ENCODE assay signal across 2 cellular contexts in genomic region chr5:139758510-139759036, GRCh38.
TF ChIP-seq lines count a peak whose summit lies in the region.

No MANE protein-coding gene starts in this region.

TF ChIP-seq in Ishikawa, 13 proteins besides CTCF, POLR2A, EP300 and RAD21:
- TF ChIP-seq CEBPB (IDR thresholded peaks at IDR 0.05) (no peak), EGR1 (IDR thresholded peaks at IDR 0.05) (no peak), ZBTB7A (IDR thresholded peaks at IDR 0.05; ENCODE audit: low read depth) (no peak), CREB1 (IDR thresholded peaks at IDR 0.05; ENCODE audit: low read depth) (no peak), NFIC (IDR thresholded peaks at IDR 0.05) (no peak), FOXM1 (IDR thresholded peaks at IDR 0.05; ENCODE audit: borderline replicate concordance, low read depth) (no peak), YY1 (IDR thresholded peaks at IDR 0.05; ENCODE audit: low read depth) (no peak), TCF12 (IDR thresholded peaks at IDR 0.05; ENCODE audit: low read depth) (0 out of 2 replicates have a peak, but pooled peaks have one; percentile 14), USF1 (IDR thresholded peaks at IDR 0.05) (peak; percentile 64), TEAD4 (IDR thresholded peaks at IDR 0.05) (0 out of 2 replicates have a peak, but pooled peaks have one; percentile 0)
- TF ChIP-seq, protein P1, sequence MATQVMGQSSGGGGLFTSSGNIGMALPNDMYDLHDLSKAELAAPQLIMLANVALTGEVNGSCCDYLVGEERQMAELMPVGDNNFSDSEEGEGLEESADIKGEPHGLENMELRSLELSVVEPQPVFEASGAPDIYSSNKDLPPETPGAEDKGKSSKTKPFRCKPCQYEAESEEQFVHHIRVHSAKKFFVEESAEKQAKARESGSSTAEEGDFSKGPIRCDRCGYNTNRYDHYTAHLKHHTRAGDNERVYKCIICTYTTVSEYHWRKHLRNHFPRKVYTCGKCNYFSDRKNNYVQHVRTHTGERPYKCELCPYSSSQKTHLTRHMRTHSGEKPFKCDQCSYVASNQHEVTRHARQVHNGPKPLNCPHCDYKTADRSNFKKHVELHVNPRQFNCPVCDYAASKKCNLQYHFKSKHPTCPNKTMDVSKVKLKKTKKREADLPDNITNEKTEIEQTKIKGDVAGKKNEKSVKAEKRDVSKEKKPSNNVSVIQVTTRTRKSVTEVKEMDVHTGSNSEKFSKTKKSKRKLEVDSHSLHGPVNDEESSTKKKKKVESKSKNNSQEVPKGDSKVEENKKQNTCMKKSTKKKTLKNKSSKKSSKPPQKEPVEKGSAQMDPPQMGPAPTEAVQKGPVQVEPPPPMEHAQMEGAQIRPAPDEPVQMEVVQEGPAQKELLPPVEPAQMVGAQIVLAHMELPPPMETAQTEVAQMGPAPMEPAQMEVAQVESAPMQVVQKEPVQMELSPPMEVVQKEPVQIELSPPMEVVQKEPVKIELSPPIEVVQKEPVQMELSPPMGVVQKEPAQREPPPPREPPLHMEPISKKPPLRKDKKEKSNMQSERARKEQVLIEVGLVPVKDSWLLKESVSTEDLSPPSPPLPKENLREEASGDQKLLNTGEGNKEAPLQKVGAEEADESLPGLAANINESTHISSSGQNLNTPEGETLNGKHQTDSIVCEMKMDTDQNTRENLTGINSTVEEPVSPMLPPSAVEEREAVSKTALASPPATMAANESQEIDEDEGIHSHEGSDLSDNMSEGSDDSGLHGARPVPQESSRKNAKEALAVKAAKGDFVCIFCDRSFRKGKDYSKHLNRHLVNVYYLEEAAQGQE (IDR thresholded peaks at IDR 0.05; ENCODE audit: low read depth): no peak
- TF ChIP-seq, protein P2, sequence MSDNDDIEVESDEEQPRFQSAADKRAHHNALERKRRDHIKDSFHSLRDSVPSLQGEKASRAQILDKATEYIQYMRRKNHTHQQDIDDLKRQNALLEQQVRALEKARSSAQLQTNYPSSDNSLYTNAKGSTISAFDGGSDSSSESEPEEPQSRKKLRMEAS (IDR thresholded peaks at IDR 0.05): peak; percentile 40; the same call in 1 of the 2 replicates
TF ChIP-seq in Ishikawa: peak in this region for 4.

TF ChIP-seq in K562, 482 proteins besides CTCF, POLR2A, EP300 and RAD21:
- TF ChIP-seq USF1 (CRISPR knock-in tag; IDR thresholded peaks at IDR 0.05) (0 out of 2 replicates have a peak, but pooled peaks have one; percentile 26), TSC22D4 (tag; IDR thresholded peaks at IDR 0.05) (no peak), RBBP5 (IDR thresholded peaks at IDR 0.05; ENCODE audit: borderline replicate concordance, insufficient read depth, low read length, poor library complexity, severe bottlenecking) (peak; percentile 6)
